ENCODE assay signal across 1 cellular context in genomic region chr10:119973261-119973660, GRCh38.
TF ChIP-seq lines count a peak whose summit lies in the region.

No MANE protein-coding gene starts in this region.

TF ChIP-seq in WTC11, 78 proteins besides CTCF, POLR2A, EP300 and RAD21 (continued from another document):
- TF ChIP-seq ZSCAN18 (CRISPR knock-in tag; IDR thresholded peaks at IDR 0.05) (no peak), SOX15 (CRISPR knock-in tag; IDR thresholded peaks at IDR 0.05) (no peak)
